1 cellular context compared by ENCODE assay signal in the genomic region with DNA sequence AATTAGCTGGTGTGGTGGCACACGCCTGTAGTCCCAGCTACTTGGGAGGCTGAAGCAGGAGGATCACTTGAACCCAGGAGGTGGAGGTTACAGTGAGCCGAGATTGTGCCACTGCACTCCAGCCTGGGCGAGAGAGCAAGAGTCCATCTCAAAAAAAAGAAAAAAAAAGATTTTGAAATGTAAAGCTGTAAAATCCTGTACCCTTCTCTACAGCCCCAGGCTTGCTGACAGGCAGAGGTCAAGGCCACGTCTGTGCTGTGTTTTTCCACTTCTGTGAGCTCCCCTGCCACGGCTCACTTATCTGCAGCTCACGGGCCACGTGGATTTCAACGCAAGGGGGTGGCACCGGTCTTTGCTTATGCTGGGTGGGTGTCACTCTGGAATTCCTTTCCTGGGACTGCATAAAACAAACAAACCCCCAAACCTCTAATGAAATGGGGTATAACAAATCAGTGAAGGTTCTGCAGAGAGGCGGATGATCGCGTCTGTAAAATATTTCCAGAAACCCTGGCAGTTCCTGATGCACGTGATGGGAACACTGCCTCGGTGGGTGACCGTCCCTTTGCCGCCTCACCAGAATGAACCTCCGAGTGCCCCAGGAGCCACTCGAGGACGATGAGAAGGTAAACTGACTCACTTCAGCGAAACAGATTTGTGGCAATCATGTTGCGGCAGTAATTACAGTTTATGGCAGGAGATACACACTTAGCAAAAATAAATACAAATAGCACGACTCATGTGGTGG.
A peak's percentile ranks its signal among the peaks of the same experiment; 100 is the strongest.
TF ChIP-seq lines count a peak whose summit lies in the region.

No MANE protein-coding gene starts in this region.

TF ChIP-seq in HepG2, 621 proteins besides CTCF, POLR2A, EP300 and RAD21 (continued from another document):
- TF ChIP-seq ZBTB20 (CRISPR knock-in tag; IDR thresholded peaks at IDR 0.05; ENCODE audit: borderline replicate concordance, low read depth) (no peak), SALL1 (CRISPR knock-in tag; IDR thresholded peaks at IDR 0.05) (peak; percentile 80), ZFP36 (IDR thresholded peaks at IDR 0.05; ENCODE audit: borderline replicate concordance, low read depth, low read length, partially characterized antibody) (no peak), ZC3H13 (CRISPR knock-in tag; IDR thresholded peaks at IDR 0.05) (no peak)
- TF ChIP-seq, protein P1, sequence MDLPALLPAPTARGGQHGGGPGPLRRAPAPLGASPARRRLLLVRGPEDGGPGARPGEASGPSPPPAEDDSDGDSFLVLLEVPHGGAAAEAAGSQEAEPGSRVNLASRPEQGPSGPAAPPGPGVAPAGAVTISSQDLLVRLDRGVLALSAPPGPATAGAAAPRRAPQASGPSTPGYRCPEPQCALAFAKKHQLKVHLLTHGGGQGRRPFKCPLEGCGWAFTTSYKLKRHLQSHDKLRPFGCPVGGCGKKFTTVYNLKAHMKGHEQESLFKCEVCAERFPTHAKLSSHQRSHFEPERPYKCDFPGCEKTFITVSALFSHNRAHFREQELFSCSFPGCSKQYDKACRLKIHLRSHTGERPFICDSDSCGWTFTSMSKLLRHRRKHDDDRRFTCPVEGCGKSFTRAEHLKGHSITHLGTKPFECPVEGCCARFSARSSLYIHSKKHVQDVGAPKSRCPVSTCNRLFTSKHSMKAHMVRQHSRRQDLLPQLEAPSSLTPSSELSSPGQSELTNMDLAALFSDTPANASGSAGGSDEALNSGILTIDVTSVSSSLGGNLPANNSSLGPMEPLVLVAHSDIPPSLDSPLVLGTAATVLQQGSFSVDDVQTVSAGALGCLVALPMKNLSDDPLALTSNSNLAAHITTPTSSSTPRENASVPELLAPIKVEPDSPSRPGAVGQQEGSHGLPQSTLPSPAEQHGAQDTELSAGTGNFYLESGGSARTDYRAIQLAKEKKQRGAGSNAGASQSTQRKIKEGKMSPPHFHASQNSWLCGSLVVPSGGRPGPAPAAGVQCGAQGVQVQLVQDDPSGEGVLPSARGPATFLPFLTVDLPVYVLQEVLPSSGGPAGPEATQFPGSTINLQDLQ (CRISPR knock-in tag; IDR thresholded peaks at IDR 0.05), result no peak
